ENCODE assay signal across 22 cellular contexts in genomic region chr21:26550357-26550756, GRCh38. TPM values are rescaled to one million over a fixed set of nuclear protein-coding genes. Genes with fewer than 3 reads are reported as not detected.
DNase-seq lines count a peak whose midpoint lies in the region; ATAC-seq and TF ChIP-seq lines count a peak whose summit lies in the region.
"Had no signal": no experiment of that assay in that cellular context is flagged by ENCODE, and none has a peak within 500 bp of the region (broad histone marks: within the 10 kb centered on the region; RNA-seq: fewer than 3 reads in every experiment).

No MANE protein-coding gene starts in this region.

- H3K79me2 ChIP-seq in mammary epithelial cell (ENCODE audit: insufficient read depth, low read length) = no peaks in the 10 kb centered on the region

- dilution Hi-C loops in mammary epithelial cell (cut with HindIII; ENCODE audit: low sequenced_read_pairs) = no loop called here

- no peak for ATAC-seq in left lung
- ATAC-seq: activated naive CD8-positive, alpha-beta T cell treated with anti-CD3 and anti-CD28 coated beads, Interleukin-2, amount 50 U/mL, for 24 hours; GM12878 had no signal

- H3K27ac ChIP-seq in mammary epithelial cell (ENCODE audit: insufficient read depth, low read depth, low read length) = no peak overlapping the region
- H3K27ac ChIP-seq in breast epithelium = peak overlapping the region in 1 of 2 donors; percentile 43
- H3K27ac ChIP-seq in left lung = peak overlapping the region; percentile 31 to 33
- peak overlapping the region; percentile 38 for H3K27ac ChIP-seq in vagina
- no peak overlapping the region for H3K27ac ChIP-seq in thyroid gland
- H3K27ac ChIP-seq: ovary had no signal

- CTCF ChIA-PET in mammary epithelial cell (lab: Charles Lee; ENCODE audit: low non-redundant PET) = no interaction called here

- no peak overlapping the region for H3K9ac ChIP-seq in mammary epithelial cell (ENCODE audit: insufficient read depth, low read length)

- in situ Hi-C loops in mammary epithelial cell (cut with MboI; ENCODE audit: low sequenced_read_pairs in 2 of 2) = no loop called here

- peak overlapping the region; percentile 14 for H2AFZ ChIP-seq in mammary epithelial cell (ENCODE audit: low read depth, low read length)

- H4K20me1 ChIP-seq in mammary epithelial cell (ENCODE audit: insufficient read depth, low read length) = no peaks in the 10 kb centered on the region

- H3K27me3 ChIP-seq in mammary epithelial cell (ENCODE audit: insufficient read depth, low read length) (no peaks in the 10 kb centered on the region), breast epithelium (no peaks in the 10 kb centered on the region), left lung (no peaks in the 10 kb centered on the region), vagina (no peaks in the 10 kb centered on the region), thyroid gland (no peaks in the 10 kb centered on the region)
- H3K27me3 ChIP-seq: ovary, stomach had no signal

- BruUV-seq in mammary epithelial cell (replicated peaks; lab: Mats Ljungman, UMichigan) = no TSS peak

- DNase-seq in mammary epithelial cell = no peak
- no peak for DNase-seq in breast epithelium (ENCODE audit: low spot score in 2 of 2)
- DNase-seq in epithelial cell of proximal tubule (ENCODE audit: low read depth) = peak; percentile 23
- no peak for DNase-seq in left lung
- DNase-seq in vagina (ENCODE audit: extremely low spot score in 2 of 2) = no peak
- no peak for DNase-seq in thyroid gland
- DNase-seq in stimulated activated naive CD4-positive, alpha-beta T cell (lab: John Stamatoyannopoulos, UW) = no peak
- no peak for DNase-seq in T-helper 2 cell
- DNase-seq: 8988T; activated CD4-positive, CD25-positive, alpha-beta regulatory T cell treated with anti-CD3 and anti-CD28 coated beads, Interleukin-2, amount 50 U/mL, for 72 hours; activated naive CD8-positive, alpha-beta T cell treated with anti-CD3 and anti-CD28 coated beads, Interleukin-2, amount 50 U/mL, for 24 hours; effector CD4-positive, alpha-beta T cell; GF-D8; Kasumi-1; NCI-H1092; NCI-H524; ovary; stomach had no signal

- H3K36me3 ChIP-seq in mammary epithelial cell (ENCODE audit: insufficient read depth, low read length) (no peaks in the 10 kb centered on the region), breast epithelium (no peaks in the 10 kb centered on the region), left lung (no peaks in the 10 kb centered on the region), vagina (no peaks in the 10 kb centered on the region), thyroid gland (no peaks in the 10 kb centered on the region)
- H3K36me3 ChIP-seq: ovary, stomach had no signal

- H3K9me3 ChIP-seq in mammary epithelial cell (replicated peaks; ENCODE audit: insufficient read depth, low read length) (no peaks in the 10 kb centered on the region), breast epithelium (no peaks in the 10 kb centered on the region), left lung (no peaks in the 10 kb centered on the region), vagina (no peaks in the 10 kb centered on the region), thyroid gland (no peaks in the 10 kb centered on the region)
- H3K9me3 ChIP-seq: ovary, stomach had no signal

- 47% methylated on average over 3 of the region's 3 CpGs for WGBS in mammary epithelial cell (ENCODE audit: low coverage, missing lambda C conversion rate)
- WGBS in thyroid gland, 2 donors = 26 to 30% methylated on average over 3 of the region's 3 CpGs

- intact Hi-C loops in mammary epithelial cell (cut with micrococcal nuclease) (no loop called here), breast epithelium (cut with DNase I; ENCODE audit: low total_unique reads) (no loop called here), left lung (cut with DNase I) (no loop called here), vagina (cut with DNase I) (no loop called here), thyroid gland (cut with DNase I) (no loop called here)

- TF ChIP-seq POLR2A in breast epithelium (IDR thresholded peaks at IDR 0.05) = no peak
- TF ChIP-seq POLR2A in vagina (IDR thresholded peaks at IDR 0.05) = no peak
- no peak for TF ChIP-seq POLR2A in thyroid gland (IDR thresholded peaks at IDR 0.05)

- H3K4me1 ChIP-seq in mammary epithelial cell (ENCODE audit: insufficient read depth, low read length) (no peaks in the 10 kb centered on the region), breast epithelium (no peaks in the 10 kb centered on the region), left lung (peaks cover 5 to 12% of the 10 kb centered on the region in 2 donors), vagina (no peaks in the 10 kb centered on the region), thyroid gland (no peaks in the 10 kb centered on the region)
- H3K4me1 ChIP-seq: stomach had no signal

- H3K4me3 ChIP-seq in mammary epithelial cell (replicated peaks in 1 of 3; ENCODE audit: insufficient read depth in 1 of 3, low read depth in 2 of 3, low read length in 3 of 3) (no peak overlapping the region), breast epithelium (no peak overlapping the region), epithelial cell of proximal tubule (ENCODE audit: low read depth, low read length) (peak overlapping the region; percentile 1), left lung (no peak overlapping the region), vagina (no peak overlapping the region), thyroid gland (replicated peaks in 1 of 3) (no peak overlapping the region)
- H3K4me3 ChIP-seq: GM12878, ovary, stomach had no signal

- TF ChIP-seq CTCF in mammary epithelial cell (conservative IDR thresholded peaks at IDR 0.05 in 1 of 2, IDR thresholded peaks at IDR 0.05 in 1 of 2; ENCODE audit: extremely low read depth in 1 of 2, insufficient read depth in 1 of 2, low read depth in 1 of 2, low read length in 2 of 2) = no peak
- no peak for TF ChIP-seq CTCF in breast epithelium (IDR thresholded peaks at IDR 0.05)
- no peak for TF ChIP-seq CTCF in epithelial cell of proximal tubule (conservative IDR thresholded peaks at IDR 0.05; ENCODE audit: low read depth, low read length)
- no peak for TF ChIP-seq CTCF in left lung (IDR thresholded peaks at IDR 0.05)
- no peak for TF ChIP-seq CTCF in vagina (IDR thresholded peaks at IDR 0.05)
- no peak for TF ChIP-seq CTCF in thyroid gland (IDR thresholded peaks at IDR 0.05)

- no peak overlapping the region for H3K4me2 ChIP-seq in mammary epithelial cell (ENCODE audit: insufficient read depth, low read depth, low read length)

RNA-seq across cellular contexts. Expression of gene CYYR1, which starts 22.7 kb away (rescaled TPM):
- 1 to 10 TPM; 3.0 to 5.2 TPM for total RNA-seq in mammary epithelial cell
- polyA plus RNA-seq in mammary epithelial cell = 1.0 TPM
- 0.72 TPM for polyA minus RNA-seq in mammary epithelial cell
- total RNA-seq in breast epithelium = 10 to 100 TPM; 10.6 to 15.1 (median 14.3) TPM
- 1.3 and 3.7 TPM in 2 replicates for total RNA-seq in epithelial cell of proximal tubule
- 10 to 100 TPM; 20.4 to 29.0 TPM for total RNA-seq in left lung
- 12.3 TPM for total RNA-seq in vagina
- 10 to 100 TPM in 2 of 4 donors, 1 to 10 TPM in 2; 7.0 to 18.7 (median 13.7) TPM for total RNA-seq in thyroid gland
- total RNA-seq: fibroblast of villous mesenchyme, HT1080, OCI-LY7 had no signal

Comparison
In these comparisons a context has a peak if more than half of its experiments do, and no peak if none do; other contexts are left out.
1. H3K27ac ChIP-seq: peak in left lung (2 of 2) and vagina (single experiment); none in mammary epithelial cell (single experiment) and thyroid gland (0 of 3).